Comparison of ENCODE assay signal across 35 cellular contexts in genomic region chr7:7552199-7552598, GRCh38. TPM values are rescaled to one million over a fixed set of nuclear protein-coding genes. Genes with fewer than 3 reads are reported as not detected.
"Had no signal": no experiment of that assay in that cellular context is flagged by ENCODE, and none has a peak within 500 bp of the region (broad histone marks: within the 10 kb centered on the region; RNA-seq: fewer than 3 reads in every experiment).

No MANE protein-coding gene starts in this region.

- H3K27ac ChIP-seq: adrenal gland, esophagus muscularis mucosa, foreskin keratinocyte, gastroesophageal sphincter had no signal

- DNase-seq: activated CD4-positive, alpha-beta memory T cell treated with anti-CD3 and anti-CD28 coated beads for 36 hours; activated CD4-positive, alpha-beta T cell treated with anti-CD3 and anti-CD28 coated beads for 36 hours; activated CD4-positive, alpha-beta T cell treated with anti-CD3 and anti-CD28 coated beads, Interleukin-2, amount 10 ng/mL, durations not matched to agents 24 days and 14 days; activated CD4-positive, CD25-positive, alpha-beta regulatory T cell; activated CD4-positive, CD25-positive, alpha-beta regulatory T cell treated with anti-CD3 and anti-CD28 coated beads, Interleukin-2, amount 50 U/mL, for 72 hours; activated CD8-positive, alpha-beta memory T cell treated with anti-CD3 and anti-CD28 coated beads, Interleukin-2, amount 10 ng/mL, durations not matched to agents 7 days and 5 days; activated CD8-positive, alpha-beta memory T cell treated with anti-CD3 and anti-CD28 coated beads, Interleukin-2, amount 50 U/mL, for 4 hours; activated CD8-positive, alpha-beta T cell treated with anti-CD3 and anti-CD28 coated beads, Interleukin-2, amount 10 ng/mL, durations not matched to agents 7 days and 5 days; activated effector memory CD4-positive, alpha-beta T cell treated with anti-CD3 and anti-CD28 coated beads, Interleukin-2, amount 50 U/mL, for 16 hours; activated naive CD4-positive, alpha-beta T cell treated with anti-CD3 and anti-CD28 coated beads for 36 hours; activated naive CD8-positive, alpha-beta T cell treated with anti-CD3 and anti-CD28 coated beads for 36 hours; activated naive CD8-positive, alpha-beta T cell treated with anti-CD3 and anti-CD28 coated beads, Interleukin-2, amount 50 U/mL, for 24 hours; activated T-cell treated with anti-CD3 and anti-CD28 coated beads, Interleukin-2, amount 50 U/mL, for 1 hour; activated T-cell treated with anti-CD3 and anti-CD28 coated beads, Interleukin-2, amount 50 U/mL, for 48 hours; adrenal gland; amygdala; aorta; body of pancreas; caudate nucleus; cortex of kidney; dermis blood vessel endothelial cell; effector CD4-positive, alpha-beta T cell; effector memory CD8-positive, alpha-beta T cell; erythroblast; foreskin keratinocyte; head of caudate nucleus; T-helper 1 cell; T-helper 17 cell; T1000 had no signal

- FAIRE-seq: colon had no signal

- H3K4me3 ChIP-seq: adrenal gland, body of pancreas, esophagus muscularis mucosa, gastroesophageal sphincter had no signal

- H3K27me3 ChIP-seq: adrenal gland, body of pancreas, esophagus muscularis mucosa, foreskin keratinocyte, gastroesophageal sphincter had no signal

- H3K4me1 ChIP-seq: esophagus muscularis mucosa, gastroesophageal sphincter had no signal

- ATAC-seq: activated CD4-positive, alpha-beta T cell treated with anti-CD3 and anti-CD28 coated beads for 36 hours; activated CD8-positive, alpha-beta memory T cell treated with anti-CD3 and anti-CD28 coated beads, Interleukin-2, amount 10 ng/mL, durations not matched to agents 7 days and 5 days; activated CD8-positive, alpha-beta T cell treated with anti-CD3 and anti-CD28 coated beads, Interleukin-2, amount 10 ng/mL, durations not matched to agents 7 days and 5 days; activated naive CD8-positive, alpha-beta T cell treated with anti-CD3 and anti-CD28 coated beads, Interleukin-2, amount 50 U/mL, for 24 hours; body of pancreas; effector memory CD8-positive, alpha-beta T cell; foreskin keratinocyte; gastroesophageal sphincter; T-helper 17 cell had no signal

- H3K36me3 ChIP-seq: adrenal gland had no signal

- H3K9me3 ChIP-seq: adrenal gland, body of pancreas, esophagus muscularis mucosa, gastroesophageal sphincter had no signal

RNA-seq across cellular contexts. Expression of gene COL28A1, which starts 16.5 kb away (rescaled TPM):
- total RNA-seq: activated CD4-positive, alpha-beta T cell treated with anti-CD3 and anti-CD28 coated beads for 36 hours; activated CD4-positive, alpha-beta T cell treated with anti-CD3 and anti-CD28 coated beads, Interleukin-2, amount 10 ng/mL, durations not matched to agents 24 days and 14 days; activated CD8-positive, alpha-beta memory T cell treated with anti-CD3 and anti-CD28 coated beads for 36 hours; activated CD8-positive, alpha-beta memory T cell treated with anti-CD3 and anti-CD28 coated beads, Interleukin-2, amount 10 ng/mL, durations not matched to agents 7 days and 5 days; activated CD8-positive, alpha-beta T cell treated with anti-CD3 and anti-CD28 coated beads, Interleukin-2, amount 10 ng/mL, durations not matched to agents 7 days and 5 days; activated naive CD4-positive, alpha-beta T cell treated with anti-CD3 and anti-CD28 coated beads for 36 hours; activated T-helper 1 cell treated with anti-CD3 and anti-CD28 coated beads, Interleukin-12 subunit alpha, Interleukin-12 subunit beta, Interleukin-2, Interleukin-4 antibody, amounts not matched to agents 30 ng/mL and 10 ng/mL and 1 ng/mL, durations not matched to agents 14 hours and 24 hours and 36 hours; foreskin keratinocyte; glomerular endothelial cell had no signal
- polyA plus RNA-seq: foreskin keratinocyte had no signal
